26 cellular contexts compared by ENCODE assay signal in genomic region chrX:39605866-39606265, GRCh38.
"Had no signal": no experiment of that assay in that cellular context is flagged by ENCODE, and none has a peak within 500 bp of the region (broad histone marks: within the 10 kb centered on the region; RNA-seq: fewer than 3 reads in every experiment).

No MANE protein-coding gene starts in this region.

- DNase-seq: stimulated activated CD4-positive, alpha-beta T cell treated with anti-CD3 and anti-CD28 coated beads, Interleukin-2, amount 100 ng/mL, for 48 hours; stimulated activated CD4-positive, alpha-beta T cell treated with anti-CD3 and anti-CD28 coated beads, Interleukin-4, amount 100 ng/mL, for 1 hour; stimulated activated CD4-positive, alpha-beta T cell treated with anti-CD3 and anti-CD28 coated beads, Interleukin-4, amount 100 ng/mL, for 24 hours; stimulated activated CD4-positive, alpha-beta T cell treated with anti-CD3 and anti-CD28 coated beads, Interleukin-4, amount 100 ng/mL, for 4 hours; stimulated activated CD8-positive, alpha-beta memory T cell treated with anti-CD3 and anti-CD28 coated beads, Interleukin-4, amount 100 ng/mL, for 48 hours; stimulated activated naive B cell treated with anti-CD40 and anti-IgM and Interleukin-4, amounts not matched to agents 10 μg/mL and 1 μg/mL and 100 μg/mL, for 72 hours; stimulated activated naive CD4-positive, alpha-beta T cell; stimulated activated naive CD4-positive, alpha-beta T cell treated with Interleukin-2 at 50 U/mL for 16 hours; stimulated activated naive CD8-positive, alpha-beta T cell treated with anti-CD3 and anti-CD28 coated beads, Interleukin-15, amount 100 ng/mL, for 72 hours; stimulated activated naive CD8-positive, alpha-beta T cell treated with anti-CD3 and anti-CD28 coated beads, Interleukin-15, Interleukin-2, amounts not matched to agents 100 U/mL and 50 U/mL, for 24 hours; stomach; substantia nigra; testis; thyroid gland; tibial artery; transverse colon; upper lobe of left lung; upper lobe of right lung; uterus had no signal

- FAIRE-seq: urothelium cell line had no signal

- H3K27me3 ChIP-seq: suprapubic skin, testis, thyroid gland, tibial artery, tibial nerve, transverse colon, upper lobe of right lung, uterus, vagina had no signal

- ATAC-seq: stimulated activated effector memory CD8-positive, alpha-beta T cell treated with anti-CD3 and anti-CD28 coated beads, Interleukin-12 subunit alpha, Interleukin-12 subunit beta, amount 100 ng/mL, for 72 hours; stimulated activated memory B cell treated with anti-CD40 and anti-IgM and Interleukin-4, amounts not matched to agents 10 μg/mL and 1 μg/mL and 100 μg/mL, for 72 hours; stimulated activated naive CD8-positive, alpha-beta T cell treated with anti-CD3 and anti-CD28 coated beads, Interleukin-15, amount 100 ng/mL, for 72 hours; stimulated activated naive CD8-positive, alpha-beta T cell treated with anti-CD3 and anti-CD28 coated beads, Interleukin-15, Interleukin-2, amounts not matched to agents 100 U/mL and 50 U/mL, for 24 hours; upper lobe of right lung had no signal

- H3K9me3 ChIP-seq: suprapubic skin, testis, thoracic aorta, thyroid gland, transverse colon, upper lobe of right lung, uterus had no signal

- H3K36me3 ChIP-seq: stomach, suprapubic skin, thoracic aorta, thyroid gland, tibial artery, tibial nerve, transverse colon, upper lobe of left lung, upper lobe of right lung, uterus, vagina had no signal

- H3K4me3 ChIP-seq: stomach, suprapubic skin, testis, thoracic aorta, thyroid gland, tibial artery, tibial nerve, transverse colon, upper lobe of left lung, upper lobe of right lung, uterus, vagina had no signal

- H3K4me1 ChIP-seq: stomach, thyroid gland, transverse colon, upper lobe of left lung, upper lobe of right lung, uterus, vagina had no signal

- H3K27ac ChIP-seq: stomach, suprapubic skin, testis, thoracic aorta, thyroid gland, tibial artery, tibial nerve, transverse colon, upper lobe of left lung, upper lobe of right lung, uterus, vagina had no signal
